ENCODE assay signal across 5 cellular contexts in genomic region chr3:2458816-2459215, GRCh38.
"Had no signal": no experiment of that assay in that cellular context is flagged by ENCODE, and none has a peak within 500 bp of the region (broad histone marks: within the 10 kb centered on the region; RNA-seq: fewer than 3 reads in every experiment).

No MANE protein-coding gene starts in this region.

- H2AFZ ChIP-seq: GM23338 had no signal

- H3K4me3 ChIP-seq: GM23338, K562 had no signal

- DNase-seq: H9, HCEC 1CT, IMR-90 had no signal

- ATAC-seq: GM23338, K562 had no signal

- H3K4me2 ChIP-seq: GM23338 had no signal
